23 cellular contexts compared by ENCODE assay signal in the genomic region with DNA sequence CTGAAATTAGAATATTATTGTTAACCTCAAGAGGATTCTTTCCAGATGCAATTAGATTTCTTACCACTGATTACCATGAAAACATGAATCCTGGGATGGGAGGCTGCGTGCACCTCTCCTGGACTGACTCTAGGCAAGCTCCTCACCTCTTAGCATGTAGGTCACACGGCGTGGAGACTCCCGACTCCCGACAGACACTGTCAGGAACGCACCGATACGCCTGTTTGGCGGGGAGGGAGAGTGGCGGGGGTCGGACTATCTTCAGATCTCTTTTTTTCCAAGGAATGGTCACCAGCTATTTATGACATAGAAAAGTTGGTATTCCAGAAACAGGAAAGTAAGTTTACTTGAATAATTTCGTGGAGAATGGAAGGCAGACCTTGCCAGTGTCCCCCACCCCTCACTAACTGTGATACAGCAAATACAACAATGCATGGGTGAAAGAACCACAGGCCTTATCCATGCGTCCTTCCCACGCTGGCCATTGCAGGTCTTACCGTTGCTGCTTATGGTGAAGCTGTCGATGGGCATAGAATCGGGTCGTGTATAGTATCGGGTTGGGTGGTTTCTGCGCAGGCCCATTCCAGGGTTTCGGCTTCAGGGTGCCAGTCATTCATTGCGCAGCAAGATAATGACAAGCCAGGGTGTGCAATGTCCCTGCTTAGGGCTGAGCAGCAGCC.
DNase-seq lines count a peak whose midpoint lies in the region; ATAC-seq and TF ChIP-seq lines count a peak whose summit lies in the region.
"Had no signal": no experiment of that assay in that cellular context is flagged by ENCODE, and none has a peak within 500 bp of the region (broad histone marks: within the 10 kb centered on the region; RNA-seq: fewer than 3 reads in every experiment).

No MANE protein-coding gene starts in this region.

- peaks cover 15% of the 10 kb centered on the region for H3K4me1 Mint-ChIP-seq in activated T-cell treated with anti-CD3 and anti-CD28 coated beads, Interleukin-2, amount 50 U/mL, for 24 hours (ENCODE audit: low read depth)
- peaks cover 25% of the 10 kb centered on the region for H3K4me1 Mint-ChIP-seq in stimulated activated naive CD8-positive, alpha-beta T cell treated with anti-CD3 and anti-CD28 coated beads, Interleukin-15, amount 100 ng/mL, for 72 hours
- no peaks in the 10 kb centered on the region for H3K4me1 Mint-ChIP-seq in Caco-2 (ENCODE audit: low read depth, unreplicated experiment)
- H3K4me1 Mint-ChIP-seq: H9 had no signal

- no peak for TF ChIP-seq EP300 in sigmoid colon (IDR thresholded peaks at IDR 0.05)

- intact Hi-C loops in sigmoid colon (cut with DNase I) = no loop called here
- intact Hi-C loops in Caco-2 (cut with micrococcal nuclease; ENCODE audit: unreplicated experiment) = no loop called here

- DNase-seq in activated T-cell treated with anti-CD3 and anti-CD28 coated beads, Interleukin-2, amount 50 U/mL, for 24 hours = no peak
- no peak for DNase-seq in activated T-cell treated with anti-CD3 and anti-CD28 coated beads, Interleukin-2, amount 50 U/mL, for 1 hour
- no peak for DNase-seq in stimulated activated naive CD8-positive, alpha-beta T cell treated with anti-CD3 and anti-CD28 coated beads, Interleukin-15, amount 100 ng/mL, for 72 hours
- DNase-seq in stimulated activated naive CD8-positive, alpha-beta T cell treated with anti-CD3 and anti-CD28 coated beads, Interleukin-15, Interleukin-2, amounts not matched to agents 100 U/mL and 50 U/mL, for 24 hours = no peak
- DNase-seq in sigmoid colon (peak; percentile 54), Caco-2 (no peak), SIG-M5 treated with dmso at 0.1 percent for 504 hours (lab: John Stamatoyannopoulos, UW; ENCODE audit: unreplicated experiment) (no peak)
- DNase-seq in stimulated activated CD4-positive, alpha-beta T cell treated with anti-CD3 and anti-CD28 coated beads, Interleukin-12 subunit alpha, Interleukin-12 subunit beta, amount 100 ng/mL, for 4 hours = no peak
- DNase-seq: ACHN, COR-L47, DMS 273 treated with DMSO at 0.1 percent for 48 hours, DMS79 treated with DMSO at 0.1 percent for 48 hours, GM23248, H9, HFFc6, Karpas-422, NCI-H1694 treated with DMSO at 0.1 percent for 48 hours, NCI-H446, NCI-H526, RPMI8226 had no signal

- CTCF ChIA-PET in Caco-2 (lab: Charles Lee) = no interaction called here

- ATAC-seq in stimulated activated naive CD8-positive, alpha-beta T cell treated with anti-CD3 and anti-CD28 coated beads, Interleukin-15, amount 100 ng/mL, for 72 hours = no peak
- ATAC-seq in stimulated activated naive CD8-positive, alpha-beta T cell treated with anti-CD3 and anti-CD28 coated beads, Interleukin-15, Interleukin-2, amounts not matched to agents 100 U/mL and 50 U/mL, for 24 hours = no peak

- POLR2A ChIA-PET in Caco-2 (lab: Charles Lee) = no interaction called here

- no peaks in the 10 kb centered on the region for H3K9me3 Mint-ChIP-seq in activated T-cell treated with anti-CD3 and anti-CD28 coated beads, Interleukin-2, amount 50 U/mL, for 24 hours
- no peaks in the 10 kb centered on the region for H3K9me3 Mint-ChIP-seq in stimulated activated naive CD8-positive, alpha-beta T cell treated with anti-CD3 and anti-CD28 coated beads, Interleukin-15, amount 100 ng/mL, for 72 hours
- H3K9me3 Mint-ChIP-seq in Caco-2 (ENCODE audit: unreplicated experiment) = no peaks in the 10 kb centered on the region
- H3K9me3 Mint-ChIP-seq: CD4-positive, alpha-beta T cell; H9; HFFc6 had no signal

- H3K36me3 Mint-ChIP-seq in activated T-cell treated with anti-CD3 and anti-CD28 coated beads, Interleukin-2, amount 50 U/mL, for 24 hours (ENCODE audit: low read depth) = peaks cover 96% of the 10 kb centered on the region
- peaks cover 32% of the 10 kb centered on the region for H3K36me3 Mint-ChIP-seq in Caco-2 (ENCODE audit: insufficient read depth, unreplicated experiment)

- WGBS in sigmoid colon, 2 donors = 95 to 96% methylated on average over 22 of the region's 22 CpGs

- no peaks in the 10 kb centered on the region for H3K27me3 ChIP-seq in sigmoid colon
- H3K27me3 ChIP-seq in Caco-2 (replicated peaks; ENCODE audit: control insufficient read depth, insufficient read depth, low read length) = no peaks in the 10 kb centered on the region
- H3K27me3 ChIP-seq: BLaER1 had no signal

- H3K9me3 ChIP-seq in sigmoid colon (no peaks in the 10 kb centered on the region), Caco-2 (no peaks in the 10 kb centered on the region)
- H3K9me3 ChIP-seq: BLaER1 had no signal

- no peak overlapping the region for H3K27ac ChIP-seq in sigmoid colon
- H3K27ac ChIP-seq: 22Rv1, BLaER1, GM23248 had no signal

- H3K27ac Mint-ChIP-seq in activated T-cell treated with anti-CD3 and anti-CD28 coated beads, Interleukin-2, amount 50 U/mL, for 24 hours = peak overlapping the region; percentile 68
- peak overlapping the region; percentile 46 to 79 for H3K27ac Mint-ChIP-seq in stimulated activated naive CD8-positive, alpha-beta T cell treated with anti-CD3 and anti-CD28 coated beads, Interleukin-15, amount 100 ng/mL, for 72 hours
- H3K27ac Mint-ChIP-seq in Caco-2 (ENCODE audit: unreplicated experiment) = no peak overlapping the region
- H3K27ac Mint-ChIP-seq: CD4-positive, alpha-beta T cell; H9; HFFc6 had no signal

- TF ChIP-seq POLR2A in sigmoid colon (IDR thresholded peaks at IDR 0.05) = no peak

- H3K4me3 Mint-ChIP-seq in activated T-cell treated with anti-CD3 and anti-CD28 coated beads, Interleukin-2, amount 50 U/mL, for 24 hours = no peak overlapping the region
- H3K4me3 Mint-ChIP-seq in stimulated activated naive CD8-positive, alpha-beta T cell treated with anti-CD3 and anti-CD28 coated beads, Interleukin-15, amount 100 ng/mL, for 72 hours = no peak overlapping the region
- no peak overlapping the region for H3K4me3 Mint-ChIP-seq in Caco-2 (ENCODE audit: unreplicated experiment)
- H3K4me3 Mint-ChIP-seq: CD4-positive, alpha-beta T cell; H9; HFFc6 had no signal

- no peak for TF ChIP-seq CTCF in sigmoid colon (IDR thresholded peaks at IDR 0.05)
- TF ChIP-seq CTCF in Caco-2 (IDR thresholded peaks at IDR 0.05; ENCODE audit: insufficient read depth in 1 of 2, low read depth in 1 of 2, low read length in 1 of 2, severe bottlenecking in 1 of 2, unreplicated experiment in 1 of 2) = no peak

- H3K27me3 Mint-ChIP-seq in activated T-cell treated with anti-CD3 and anti-CD28 coated beads, Interleukin-2, amount 50 U/mL, for 24 hours = no peaks in the 10 kb centered on the region
- no peaks in the 10 kb centered on the region for H3K27me3 Mint-ChIP-seq in stimulated activated naive CD8-positive, alpha-beta T cell treated with anti-CD3 and anti-CD28 coated beads, Interleukin-15, amount 100 ng/mL, for 72 hours
- no peaks in the 10 kb centered on the region for H3K27me3 Mint-ChIP-seq in Caco-2 (ENCODE audit: insufficient read depth, unreplicated experiment)
- H3K27me3 Mint-ChIP-seq: CD4-positive, alpha-beta T cell had no signal

- H3K4me1 ChIP-seq in sigmoid colon (no peaks in the 10 kb centered on the region), Caco-2 (no peaks in the 10 kb centered on the region)
- H3K4me1 ChIP-seq: BLaER1 had no signal

- BruUV-seq in Caco-2 (replicated peaks; lab: Mats Ljungman, UMichigan) = no TSS peak

- H3K36me3 ChIP-seq in sigmoid colon (peaks cover 50 to 93% (median 72%) of the 10 kb centered on the region in 4 donors), Caco-2 (ENCODE audit: control insufficient read depth, insufficient read depth, low read length) (no peaks in the 10 kb centered on the region)

- H3K4me3 ChIP-seq in sigmoid colon (no peak overlapping the region), Caco-2 (ENCODE audit: low read depth, low read length) (no peak overlapping the region)
- H3K4me3 ChIP-seq: BLaER1, GM23248 had no signal
